ENCODE assay signal across 1 cellular context in genomic region chr7:87007063-87007462, GRCh38.
TF ChIP-seq lines count a peak whose summit lies in the region.

No MANE protein-coding gene starts in this region.

TF ChIP-seq in GM12878, 131 proteins besides CTCF, POLR2A, EP300 and RAD21:
- TF ChIP-seq ESRRA (IDR thresholded peaks at IDR 0.05; ENCODE audit: low read length), result no peak
- no peak for TF ChIP-seq NFIC (IDR thresholded peaks at IDR 0.05; ENCODE audit: low read depth, low read length)
- TF ChIP-seq ATF7 (IDR thresholded peaks at IDR 0.05; ENCODE audit: low read depth), result no peak
- no peak for TF ChIP-seq E4F1 (IDR thresholded peaks at IDR 0.05; ENCODE audit: borderline replicate concordance, partially characterized antibody)
- TF ChIP-seq MEF2B (IDR thresholded peaks at IDR 0.05; ENCODE audit: partially characterized antibody, poor library complexity, severe bottlenecking), result no peak
TF ChIP-seq in GM12878: peak in this region for 0.
